ENCODE assay signal across 2 cellular contexts in genomic region chr15:81645470-81645869, GRCh38.
TF ChIP-seq lines count a peak whose summit lies in the region.

No MANE protein-coding gene starts in this region.

TF ChIP-seq in K562, 482 proteins besides CTCF, POLR2A, EP300 and RAD21:
- TF ChIP-seq ELF4 (CRISPR knock-in tag; IDR thresholded peaks at IDR 0.05) = no peak
- no peak for TF ChIP-seq CXXC5 (CRISPR knock-in tag; IDR thresholded peaks at IDR 0.05)
- TF ChIP-seq MEF2A (IDR thresholded peaks at IDR 0.05; ENCODE audit: control insufficient read depth, low read depth, low read length) = no peak
- no peak for TF ChIP-seq ZFP30 (CRISPR knock-in tag; IDR thresholded peaks at IDR 0.05; ENCODE audit: borderline replicate concordance)
- no peak for TF ChIP-seq CHAMP1 (IDR thresholded peaks at IDR 0.05)
- TF ChIP-seq HIVEP1 (CRISPR knock-in tag; IDR thresholded peaks at IDR 0.05) = no peak
- no peak for TF ChIP-seq BDP1 (IDR thresholded peaks at IDR 0.05; ENCODE audit: insufficient read depth, insufficient read length)
- TF ChIP-seq ZNF77 (CRISPR knock-in tag; IDR thresholded peaks at IDR 0.05) = no peak
- TF ChIP-seq NR2C1 (IDR thresholded peaks at IDR 0.05) = no peak
- TF ChIP-seq NR2C1 (tag; IDR thresholded peaks at IDR 0.05) = no peak
- TF ChIP-seq ZBTB26 (CRISPR knock-in tag; IDR thresholded peaks at IDR 0.05) = no peak
- TF ChIP-seq ZNF695 (CRISPR knock-in tag; IDR thresholded peaks at IDR 0.05) = no peak

TF ChIP-seq in HEK293T, 16 proteins besides CTCF, POLR2A, EP300 and RAD21:
- TF ChIP-seq CTBP1 (IDR thresholded peaks at IDR 0.05; ENCODE audit: borderline replicate concordance) = no peak
- TF ChIP-seq PKNOX1 (IDR thresholded peaks at IDR 0.05) = no peak
- TF ChIP-seq TARDBP (IDR thresholded peaks at IDR 0.05) = no peak
- TF ChIP-seq FOXA1 (IDR thresholded peaks at IDR 0.05) = no peak
- TF ChIP-seq ARNT (IDR thresholded peaks at IDR 0.05) = no peak
- TF ChIP-seq ZNF384 (IDR thresholded peaks at IDR 0.05) = no peak
- no peak for TF ChIP-seq L3MBTL2 (conservative IDR thresholded peaks at IDR 0.05)
- TF ChIP-seq FOXM1 (IDR thresholded peaks at IDR 0.05; ENCODE audit: borderline replicate concordance) = no peak
- TF ChIP-seq SP1 (IDR thresholded peaks at IDR 0.05) = no peak
- TF ChIP-seq SUZ12 (IDR thresholded peaks at IDR 0.05) = no peak
- no peak for TF ChIP-seq LEF1 (IDR thresholded peaks at IDR 0.05; ENCODE audit: borderline replicate concordance)
- TF ChIP-seq FOXK2 (IDR thresholded peaks at IDR 0.05) = no peak
- no peak for TF ChIP-seq NFRKB (IDR thresholded peaks at IDR 0.05)
- TF ChIP-seq ELF4 (IDR thresholded peaks at IDR 0.05) = no peak
- no peak for TF ChIP-seq HDGF (IDR thresholded peaks at IDR 0.05; ENCODE audit: borderline replicate concordance)
